ENCODE assay signal across 24 cellular contexts in genomic region chr20:49151437-49151836, GRCh38.
"Had no signal": no experiment of that assay in that cellular context is flagged by ENCODE, and none has a peak within 500 bp of the region (broad histone marks: within the 10 kb centered on the region; RNA-seq: fewer than 3 reads in every experiment).

No MANE protein-coding gene starts in this region.

- ATAC-seq: activated CD8-positive, alpha-beta T cell treated with anti-CD3 and anti-CD28 coated beads, Interleukin-2, amount 10 ng/mL, durations not matched to agents 7 days and 5 days had no signal

- H3K27ac Mint-ChIP-seq: activated CD8-positive, alpha-beta T cell treated with anti-CD3 and anti-CD28 coated beads, Interleukin-2, amount 10 ng/mL, durations not matched to agents 7 days and 5 days; activated naive CD4-positive, alpha-beta T cell treated with anti-CD3 and anti-CD28 coated beads, Interleukin-2, amount 10 ng/mL, durations not matched to agents 7 days and 5 days had no signal

- H3K9me3 Mint-ChIP-seq: activated naive CD4-positive, alpha-beta T cell treated with anti-CD3 and anti-CD28 coated beads, Interleukin-2, amount 10 ng/mL, durations not matched to agents 7 days and 5 days; brain; central memory CD8-positive, alpha-beta T cell had no signal

- H3K27me3 Mint-ChIP-seq: activated naive CD4-positive, alpha-beta T cell treated with anti-CD3 and anti-CD28 coated beads, Interleukin-2, amount 10 ng/mL, durations not matched to agents 7 days and 5 days; brain; central memory CD8-positive, alpha-beta T cell had no signal

- H3K4me3 Mint-ChIP-seq: activated CD8-positive, alpha-beta T cell treated with anti-CD3 and anti-CD28 coated beads, Interleukin-2, amount 10 ng/mL, durations not matched to agents 7 days and 5 days; activated naive CD4-positive, alpha-beta T cell treated with anti-CD3 and anti-CD28 coated beads, Interleukin-2, amount 10 ng/mL, durations not matched to agents 7 days and 5 days; brain; central memory CD8-positive, alpha-beta T cell had no signal

- DNase-seq: activated CD4-positive, alpha-beta T cell treated with anti-CD3 and anti-CD28 coated beads for 4 hours; activated CD8-positive, alpha-beta memory T cell treated with anti-CD3 and anti-CD28 coated beads, Interleukin-2, amount 50 U/mL, for 48 hours; activated CD8-positive, alpha-beta T cell treated with anti-CD3 and anti-CD28 coated beads, Interleukin-2, amount 10 ng/mL, durations not matched to agents 7 days and 5 days; activated gamma-delta T cell; activated naive CD4-positive, alpha-beta T cell treated with anti-CD3 and anti-CD28 coated beads, Interleukin-2, amount 10 ng/mL, durations not matched to agents 7 days and 5 days; activated T-cell treated with anti-CD3 and anti-CD28 coated beads, Interleukin-2, amount 50 U/mL, for 1 hour; amniotic stem cell; Kasumi-1; KBM-7; NCI-H1105 treated with DMSO at 0.1 percent for 48 hours; NCI-H1436 treated with DMSO at 0.1 percent for 48 hours; NCI-H187; NCI-H2081; NCI-H510A treated with DMSO at 0.1 percent for 48 hours; NCI-H69; NK-92 treated with Interleukin-12 subunit alpha and Interleukin-12 subunit beta, amount 100 ng/mL, for 24 hours; Peyer's patch; Right ventricle myocardium superior; SJCRH30; SK-N-SH; T-helper 1 cell; WERI-Rb-1 had no signal
